Comparison of ENCODE assay signal across 10 cellular contexts in the genomic region with DNA sequence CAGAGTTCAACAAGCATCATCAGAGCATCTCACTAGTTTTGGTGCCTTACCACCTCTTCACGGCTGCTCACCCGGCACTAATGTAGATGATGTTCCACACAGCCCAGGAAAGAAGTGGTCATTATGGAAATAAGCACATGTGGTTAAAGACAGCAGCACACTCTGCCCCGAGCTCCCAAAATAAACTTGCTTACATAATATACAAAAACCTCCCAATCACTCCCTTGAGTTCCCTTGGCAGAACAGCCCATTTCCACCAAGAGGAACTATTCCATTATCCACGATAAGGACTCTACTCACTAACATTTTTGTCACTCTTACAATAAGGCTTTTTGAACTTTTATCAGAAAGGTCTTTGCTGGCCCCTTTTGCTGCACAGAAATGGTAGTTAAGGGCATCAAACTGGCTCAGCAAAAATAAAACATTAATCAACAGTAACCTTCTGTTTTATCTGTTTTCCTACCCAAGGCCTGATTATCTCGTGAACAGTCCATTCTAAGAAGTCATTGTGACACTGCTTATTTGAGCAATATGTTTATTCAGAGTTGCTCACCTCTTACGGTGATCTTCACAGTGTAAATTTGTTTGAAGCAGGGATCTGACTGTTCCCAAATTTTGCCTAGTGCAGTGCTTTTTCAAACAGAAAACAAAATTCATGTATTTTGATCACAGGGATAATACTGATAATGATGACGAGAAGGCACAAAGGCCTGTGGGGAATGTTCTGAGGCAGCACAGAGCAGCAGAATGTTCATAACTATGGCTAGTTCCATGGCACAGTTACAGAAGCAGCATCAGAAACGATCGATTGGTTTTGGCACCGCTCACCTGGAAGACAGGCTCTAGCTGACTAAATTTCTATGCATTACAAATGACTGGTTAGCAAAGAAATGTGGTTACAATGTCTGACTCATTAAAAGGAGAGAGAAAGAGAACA.
DNase-seq lines count a peak whose midpoint lies in the region; FAIRE-seq and TF ChIP-seq lines count a peak whose summit lies in the region.
"Had no signal": no experiment of that assay in that cellular context is flagged by ENCODE, and none has a peak within 500 bp of the region (broad histone marks: within the 10 kb centered on the region; RNA-seq: fewer than 3 reads in every experiment).

No MANE protein-coding gene starts in this region.

- no peaks in the 10 kb centered on the region for H3K9me3 ChIP-seq in keratinocyte (ENCODE audit: control insufficient read depth, low read depth, low read length)
- H3K9me3 ChIP-seq: colonic mucosa had no signal

- TF ChIP-seq CTCF in astrocyte of the cerebellum (IDR thresholded peaks at IDR 0.05; ENCODE audit: low read depth, low read length, missing control alignments) (no peak), keratinocyte (optimal IDR thresholded peaks at IDR 0.05 in 1 of 3, IDR thresholded peaks at IDR 0.05 in 1 of 3, conservative IDR thresholded peaks at IDR 0.05 in 1 of 3; ENCODE audit: extremely low read depth in 1 of 3, insufficient read depth in 2 of 3, low read length in 3 of 3) (no peak), type B pancreatic cell (conservative IDR thresholded peaks at IDR 0.05) (no peak)

- H3K4me3 Mint-ChIP-seq in type B pancreatic cell: no peak overlapping the region

- no peak overlapping the region for H3K27ac ChIP-seq in keratinocyte (ENCODE audit: control insufficient read depth, insufficient read depth, low read length)
- H3K27ac ChIP-seq: colonic mucosa had no signal

- no peak overlapping the region for H3K4me3 ChIP-seq in astrocyte of the cerebellum (ENCODE audit: low read depth, low read length)
- H3K4me3 ChIP-seq in keratinocyte (ENCODE audit: control insufficient read depth in 2 of 3, extremely low read depth in 1 of 3, insufficient read depth in 2 of 3, low read depth in 1 of 3, low read length in 3 of 3): no peak overlapping the region
- H3K4me3 ChIP-seq: colonic mucosa had no signal

- in situ Hi-C loops in astrocyte of the cerebellum (cut with HindIII; ENCODE audit: low sequenced_read_pairs) (no loop called here), G401 (cut with HindIII; ENCODE audit: low sequenced_read_pairs) (no loop called here)

- peak; percentile 62 for FAIRE-seq in keratinocyte (lab: Jason Lieb, UNC)

- peak overlapping the region; percentile 23 for H3K27ac Mint-ChIP-seq in type B pancreatic cell

- H3K9me3 Mint-ChIP-seq in type B pancreatic cell: no peaks in the 10 kb centered on the region

- H3K79me2 ChIP-seq in keratinocyte (ENCODE audit: control insufficient read depth, insufficient read depth, low read length): no peaks in the 10 kb centered on the region

- no peaks in the 10 kb centered on the region for H3K27me3 Mint-ChIP-seq in type B pancreatic cell

- peaks cover 3% of the 10 kb centered on the region for H3K9me1 ChIP-seq in keratinocyte (ENCODE audit: control insufficient read depth, extremely low read depth, insufficient read depth, low read length)

- H3K9ac ChIP-seq in keratinocyte (ENCODE audit: control insufficient read depth, extremely low read depth, insufficient read depth, low read length): no peak overlapping the region

- no peaks in the 10 kb centered on the region for H4K20me1 ChIP-seq in keratinocyte (ENCODE audit: control insufficient read depth, extremely low read depth, insufficient read depth, low read length)

- dilution Hi-C loops in keratinocyte (cut with MboI; ENCODE audit: extremely low pct_ligation_motif_present, low sequenced_read_pairs): no loop called here

- DNase-seq in HuH-7 (ENCODE audit: low spot score): peak; percentile 26
- peak; percentile 90 for DNase-seq in astrocyte of the cerebellum (ENCODE audit: low read depth)
- DNase-seq in keratinocyte (ENCODE audit: low read depth, low spot score): no peak
- DNase-seq in type B pancreatic cell (ENCODE audit: extremely low spot score, unreplicated experiment): no peak
- DNase-seq in G401 (ENCODE audit: low spot score): no peak
- no peak for DNase-seq in H4 (ENCODE audit: low spot score)
- no peak for DNase-seq in NCI-H187 (lab: John Stamatoyannopoulos, UW)
- DNase-seq: colonic mucosa, NCI-H510A, nucleus accumbens had no signal

- no peaks in the 10 kb centered on the region for H3K27me3 ChIP-seq in keratinocyte (ENCODE audit: control insufficient read depth, extremely low read depth, insufficient read depth, low read length)
- H3K27me3 ChIP-seq: colonic mucosa had no signal

- no peaks in the 10 kb centered on the region for H3K36me3 ChIP-seq in keratinocyte (ENCODE audit: control insufficient read depth in 2 of 2, extremely low read depth in 1 of 2, insufficient read depth in 2 of 2, low read length in 2 of 2)
- H3K36me3 ChIP-seq: colonic mucosa had no signal

- no peak overlapping the region for H2AFZ ChIP-seq in keratinocyte (ENCODE audit: control insufficient read depth, low read length)

- peak overlapping the region; percentile 62 for H3K4me2 ChIP-seq in keratinocyte (ENCODE audit: control insufficient read depth, extremely low read depth, insufficient read depth, low read depth, low read length)

- H3K4me1 ChIP-seq in keratinocyte (ENCODE audit: control insufficient read depth, extremely low read depth, insufficient read depth, low read length): peaks cover 14% of the 10 kb centered on the region
- H3K4me1 ChIP-seq: colonic mucosa had no signal

- H3K4me1 Mint-ChIP-seq in type B pancreatic cell (ENCODE audit: unreplicated experiment): peaks cover 8% of the 10 kb centered on the region

- H3K36me3 Mint-ChIP-seq in type B pancreatic cell: no peaks in the 10 kb centered on the region

Comparison
In these comparisons a context has a peak if more than half of its experiments do, and no peak if none do; other contexts are left out.
1. DNase-seq: peak in HuH-7 (single experiment) and astrocyte of the cerebellum (single experiment); none in keratinocyte (single experiment), type B pancreatic cell (single experiment), G401 (single experiment), H4 (single experiment) and NCI-H187 (0 of 2).